Comparison of ENCODE assay signal across 9 cellular contexts in the genomic region with DNA sequence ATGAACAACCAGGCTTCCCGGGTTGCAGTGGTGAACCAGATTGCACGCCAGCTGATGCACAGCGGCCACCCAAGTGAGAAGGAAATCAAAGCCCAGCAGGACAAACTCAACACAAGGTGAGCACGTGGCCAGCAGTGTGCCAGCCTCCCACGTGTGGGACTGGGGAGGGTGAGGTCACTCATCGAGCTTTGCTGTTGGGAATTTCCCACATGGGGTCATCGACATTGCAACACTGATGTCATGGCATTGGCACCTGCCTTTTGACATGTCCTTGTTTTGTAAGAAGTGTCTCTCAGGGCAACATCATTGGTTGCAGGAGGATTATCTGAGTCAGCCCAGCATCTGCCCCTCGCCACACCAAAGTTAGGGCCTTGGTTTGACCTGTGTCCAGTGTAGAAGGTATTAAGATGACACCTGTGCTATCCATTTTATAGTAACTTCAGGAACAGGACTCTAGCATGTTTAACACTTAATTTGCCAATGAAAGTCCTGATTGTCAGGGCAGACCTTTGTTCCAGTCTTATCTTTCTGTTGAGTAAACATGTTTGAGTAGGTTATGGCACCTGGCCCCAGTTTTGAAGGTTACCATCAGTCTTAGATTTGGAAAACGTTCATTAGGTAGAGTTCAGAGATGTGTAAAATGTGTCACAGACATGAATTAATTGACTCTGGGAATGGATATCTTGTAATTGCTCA.
DNase-seq lines count a peak whose midpoint lies in the region; ATAC-seq and TF ChIP-seq lines count a peak whose summit lies in the region.
"Had no signal": no experiment of that assay in that cellular context is flagged by ENCODE, and none has a peak within 500 bp of the region (broad histone marks: within the 10 kb centered on the region; RNA-seq: fewer than 3 reads in every experiment).

No MANE protein-coding gene starts in this region.

- intact Hi-C loops in psoas muscle (cut with DNase I) = no loop called here
- intact Hi-C loops in naive thymus-derived CD4-positive, alpha-beta T cell (cut with micrococcal nuclease) = loop anchor here in 1 of 2 donors (5.0 kb wide), 1 partner anchor 108 kb away; no protein-coding TSS in a partner anchor

- ATAC-seq in psoas muscle = peak; percentile 64 to 78 (median 73)
- no peak for ATAC-seq in naive thymus-derived CD4-positive, alpha-beta T cell

- no peak overlapping the region for H3K4me3 Mint-ChIP-seq in naive thymus-derived CD4-positive, alpha-beta T cell
- H3K4me3 Mint-ChIP-seq in T-helper 2 cell treated with Interferon-gamma antibody and Interleukin-4, amounts not matched to agents 5 μg/mL and 100 μg/mL, for 36 hours = no peak overlapping the region

- CTCF ChIA-PET in naive thymus-derived CD4-positive, alpha-beta T cell (lab: Charles Lee) = interaction anchor here (0.5 to 0.7 kb wide), 2 partner anchors 12 to 113 kb away, joined by 3 read pairs; no protein-coding TSS in a partner anchor

- H3K27me3 Mint-ChIP-seq in naive thymus-derived CD4-positive, alpha-beta T cell = no peaks in the 10 kb centered on the region
- H3K27me3 Mint-ChIP-seq in T-helper 2 cell treated with Interferon-gamma antibody and Interleukin-4, amounts not matched to agents 5 μg/mL and 100 μg/mL, for 36 hours (ENCODE audit: low read depth) = no peaks in the 10 kb centered on the region

- H3K9me3 Mint-ChIP-seq in naive thymus-derived CD4-positive, alpha-beta T cell = no peaks in the 10 kb centered on the region
- no peaks in the 10 kb centered on the region for H3K9me3 Mint-ChIP-seq in T-helper 2 cell treated with Interferon-gamma antibody and Interleukin-4, amounts not matched to agents 5 μg/mL and 100 μg/mL, for 36 hours

- WGBS in psoas muscle, 3 donors = 42 to 50% (median 44%) methylated on average over 9 of the region's 9 CpGs

- no peak for TF ChIP-seq POLR2A in Peyer's patch (IDR thresholded peaks at IDR 0.05)

- H3K36me3 ChIP-seq in Peyer's patch = peaks cover 0 to 86% (median 0%) of the 10 kb centered on the region in 3 donors
- H3K36me3 ChIP-seq in psoas muscle (ENCODE audit: insufficient read depth in 1 of 2, low read depth in 1 of 2) = peaks cover 0 to 96% of the 10 kb centered on the region in 2 donors
- H3K36me3 ChIP-seq in naive thymus-derived CD4-positive, alpha-beta T cell (ENCODE audit: control insufficient read depth in 2 of 3, insufficient read depth in 3 of 3, low read length in 3 of 3) = peaks cover 42 to 90% (median 50%) of the 10 kb centered on the region in 3 experiments

- H3K4me1 ChIP-seq in Peyer's patch (peaks cover 0 to 6% (median 2%) of the 10 kb centered on the region in 4 donors), psoas muscle (peaks cover 29% of the 10 kb centered on the region)
- peaks cover 0 to 16% of the 10 kb centered on the region in 2 donors for H3K4me1 ChIP-seq in naive thymus-derived CD4-positive, alpha-beta T cell (ENCODE audit: control insufficient read depth in 2 of 2, insufficient read depth in 2 of 2, low read length in 2 of 2)

- peak overlapping the region in 4 of 9 donors; percentile 17 to 48 (median 42) for H3K27ac Mint-ChIP-seq in naive thymus-derived CD4-positive, alpha-beta T cell
- no peak overlapping the region for H3K27ac Mint-ChIP-seq in T-helper 2 cell treated with Interferon-gamma antibody and Interleukin-4, amounts not matched to agents 5 μg/mL and 100 μg/mL, for 36 hours

- peak overlapping the region in 2 of 4 donors; percentile 28 to 70 for H3K27ac ChIP-seq in Peyer's patch
- peak overlapping the region; percentile 59 for H3K27ac ChIP-seq in psoas muscle
- H3K27ac ChIP-seq in naive thymus-derived CD4-positive, alpha-beta T cell (ENCODE audit: low read depth, low read length) = no peak overlapping the region

- DNase-seq in ELR (ENCODE audit: low read depth) (peak; percentile 79), Peyer's patch (peak in 2 of 3 donors; percentile 81 to 85), fibroblast of gingiva (ENCODE audit: low read depth) (peak; percentile 30), psoas muscle (peak; percentile 80 to 86), NCI-H187 (lab: John Stamatoyannopoulos, UW) (no peak), NCI-H2029 treated with DMSO at 0.1 percent for 48 hours (lab: John Stamatoyannopoulos, UW) (no peak)
- DNase-seq in naive thymus-derived CD4-positive, alpha-beta T cell = no peak
- DNase-seq in T-helper 2 cell treated with Interferon-gamma antibody and Interleukin-4, amounts not matched to agents 5 μg/mL and 100 μg/mL, for 36 hours (ENCODE audit: low spot score) = no peak
- DNase-seq: cortex of kidney had no signal

- no peaks in the 10 kb centered on the region for H3K9me3 ChIP-seq in Peyer's patch
- H3K9me3 ChIP-seq in psoas muscle = no peaks in the 10 kb centered on the region
- no peaks in the 10 kb centered on the region for H3K9me3 ChIP-seq in naive thymus-derived CD4-positive, alpha-beta T cell (ENCODE audit: control insufficient read depth in 2 of 3, low read length in 3 of 3)

- peaks cover 16 to 45% (median 32%) of the 10 kb centered on the region in 7 donors for H3K4me1 Mint-ChIP-seq in naive thymus-derived CD4-positive, alpha-beta T cell
- H3K4me1 Mint-ChIP-seq in T-helper 2 cell treated with Interferon-gamma antibody and Interleukin-4, amounts not matched to agents 5 μg/mL and 100 μg/mL, for 36 hours (ENCODE audit: low read depth) = peaks cover 12% of the 10 kb centered on the region

- peaks cover 22 to 66% (median 34%) of the 10 kb centered on the region in 5 donors for H3K36me3 Mint-ChIP-seq in naive thymus-derived CD4-positive, alpha-beta T cell
- peaks cover 83% of the 10 kb centered on the region for H3K36me3 Mint-ChIP-seq in T-helper 2 cell treated with Interferon-gamma antibody and Interleukin-4, amounts not matched to agents 5 μg/mL and 100 μg/mL, for 36 hours (ENCODE audit: low read depth)

- H3K4me3 ChIP-seq in Peyer's patch = no peak overlapping the region
- H3K4me3 ChIP-seq in psoas muscle = no peak overlapping the region
- H3K4me3 ChIP-seq in naive thymus-derived CD4-positive, alpha-beta T cell (ENCODE audit: low read length) = no peak overlapping the region

- TF ChIP-seq CTCF in Peyer's patch (IDR thresholded peaks at IDR 0.05) (no peak), psoas muscle (IDR thresholded peaks at IDR 0.05) (no peak)

- H3K27me3 ChIP-seq in Peyer's patch = no peaks in the 10 kb centered on the region
- H3K27me3 ChIP-seq in psoas muscle (ENCODE audit: insufficient read depth in 3 of 3, low read length in 2 of 3) = no peaks in the 10 kb centered on the region
- no peaks in the 10 kb centered on the region for H3K27me3 ChIP-seq in naive thymus-derived CD4-positive, alpha-beta T cell (ENCODE audit: control insufficient read depth in 2 of 2, insufficient read depth in 2 of 2, low read length in 2 of 2)

- POLR2A ChIA-PET in naive thymus-derived CD4-positive, alpha-beta T cell (lab: Charles Lee) = interaction anchor here (0.9 kb wide), 1 partner anchor 9 kb away, joined by 3 read pairs; no protein-coding TSS in a partner anchor

Comparison
In these comparisons a context has a peak if more than half of its experiments do, and no peak if none do; other contexts are left out.
1. DNase-seq: peak in ELR (single experiment), Peyer's patch (2 of 3), fibroblast of gingiva (single experiment) and psoas muscle (2 of 2); none in NCI-H187 (0 of 2), naive thymus-derived CD4-positive, alpha-beta T cell (0 of 9), T-helper 2 cell treated with Interferon-gamma antibody and Interleukin-4, amounts not matched to agents 5 μg/mL and 100 μg/mL, for 36 hours (single experiment) and NCI-H2029 treated with DMSO at 0.1 percent for 48 hours (single experiment).